ENCODE assay signal across 22 cellular contexts in the genomic region with DNA sequence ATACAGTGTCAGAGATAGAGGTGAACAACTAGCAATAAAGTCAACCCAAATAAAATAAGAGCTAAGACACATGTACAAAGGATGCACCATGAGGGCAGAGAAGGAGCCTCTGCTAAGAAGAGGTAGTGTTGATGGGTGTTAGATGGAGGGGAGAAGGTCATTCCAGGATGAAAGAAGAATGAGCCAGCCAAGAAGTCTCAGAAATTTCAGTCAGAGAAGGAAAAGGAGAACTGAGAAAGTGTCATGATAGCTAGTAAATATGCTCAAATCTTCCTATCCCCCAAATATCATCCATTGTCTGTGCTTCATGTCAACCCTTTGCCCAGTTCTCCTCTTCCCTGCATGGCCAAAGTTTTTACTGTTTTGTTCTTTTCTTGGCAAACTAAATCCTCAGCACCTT.
DNase-seq lines count a peak whose midpoint lies in the region; ATAC-seq lines count a peak whose summit lies in the region.
"Had no signal": no experiment of that assay in that cellular context is flagged by ENCODE, and none has a peak within 500 bp of the region (broad histone marks: within the 10 kb centered on the region; RNA-seq: fewer than 3 reads in every experiment).

No MANE protein-coding gene starts in this region.

- peaks cover 2 to 4% of the 10 kb centered on the region in 2 donors for H3K9me3 Mint-ChIP-seq in stimulated activated naive B cell treated with anti-CD40 and anti-IgM and Interleukin-4, amounts not matched to agents 10 μg/mL and 1 μg/mL and 100 μg/mL, for 72 hours

- no peak overlapping the region for H3K27ac Mint-ChIP-seq in stimulated activated naive B cell treated with anti-CD40 and anti-IgM and Interleukin-4, amounts not matched to agents 10 μg/mL and 1 μg/mL and 100 μg/mL, for 72 hours
- H3K27ac Mint-ChIP-seq: activated naive CD8-positive, alpha-beta T cell treated with anti-CD3 and anti-CD28 coated beads, Interleukin-2, amount 10 ng/mL, durations not matched to agents 7 days and 5 days; activated T-helper 17 cell treated with anti-CD3 and anti-CD28 coated beads, Interleukin-2, amount 50 U/mL, for 72 hours; natural killer cell; T-helper 1 cell treated with Interleukin-12 subunit alpha and Interleukin-12 subunit beta and Interleukin-4 antibody, amounts not matched to agents 30 μg/mL and 1 μg/mL, for 36 hours had no signal

- H3K36me3 Mint-ChIP-seq in stimulated activated naive B cell treated with anti-CD40 and anti-IgM and Interleukin-4, amounts not matched to agents 10 μg/mL and 1 μg/mL and 100 μg/mL, for 72 hours = peaks cover 0 to 5% of the 10 kb centered on the region in 2 donors
- H3K36me3 Mint-ChIP-seq: natural killer cell had no signal

- peaks cover 25 to 34% of the 10 kb centered on the region in 2 donors for H3K4me1 Mint-ChIP-seq in stimulated activated naive B cell treated with anti-CD40 and anti-IgM and Interleukin-4, amounts not matched to agents 10 μg/mL and 1 μg/mL and 100 μg/mL, for 72 hours
- H3K4me1 Mint-ChIP-seq: activated T-helper 17 cell treated with anti-CD3 and anti-CD28 coated beads, Interleukin-2, amount 50 U/mL, for 72 hours; natural killer cell had no signal

- no peak overlapping the region for H3K4me3 Mint-ChIP-seq in stimulated activated naive B cell treated with anti-CD40 and anti-IgM and Interleukin-4, amounts not matched to agents 10 μg/mL and 1 μg/mL and 100 μg/mL, for 72 hours
- H3K4me3 Mint-ChIP-seq: activated naive CD8-positive, alpha-beta T cell treated with anti-CD3 and anti-CD28 coated beads, Interleukin-2, amount 10 ng/mL, durations not matched to agents 7 days and 5 days; activated T-helper 17 cell treated with anti-CD3 and anti-CD28 coated beads, Interleukin-2, amount 50 U/mL, for 72 hours; natural killer cell; T-helper 1 cell treated with Interleukin-12 subunit alpha and Interleukin-12 subunit beta and Interleukin-4 antibody, amounts not matched to agents 30 μg/mL and 1 μg/mL, for 36 hours had no signal

- H3K27me3 Mint-ChIP-seq in stimulated activated naive B cell treated with anti-CD40 and anti-IgM and Interleukin-4, amounts not matched to agents 10 μg/mL and 1 μg/mL and 100 μg/mL, for 72 hours = no peaks in the 10 kb centered on the region
- H3K27me3 Mint-ChIP-seq: activated naive CD8-positive, alpha-beta T cell treated with anti-CD3 and anti-CD28 coated beads, Interleukin-2, amount 10 ng/mL, durations not matched to agents 7 days and 5 days; activated T-helper 17 cell treated with anti-CD3 and anti-CD28 coated beads, Interleukin-2, amount 50 U/mL, for 72 hours had no signal

- ATAC-seq in GM21367 (IDR thresholded peaks at IDR 0.05; ENCODE audit: unreplicated experiment) (peak; percentile 54), HG03469 (IDR thresholded peaks at IDR 0.05; ENCODE audit: unreplicated experiment) (peak; percentile 50)
- ATAC-seq in stimulated activated naive B cell treated with anti-CD40 and anti-IgM and Interleukin-4, amounts not matched to agents 10 μg/mL and 1 μg/mL and 100 μg/mL, for 72 hours (replicated peaks) = peak; percentile 81
- ATAC-seq: activated T-helper 17 cell treated with anti-CD3 and anti-CD28 coated beads, Interleukin-2, amount 50 U/mL, for 72 hours; heart right ventricle; natural killer cell; Panc1 had no signal

- DNase-seq in SIG-M5 treated with dmso at 0.1 percent for 504 hours (lab: John Stamatoyannopoulos, UW; ENCODE audit: unreplicated experiment) (peak; percentile 4), SIG-M5 (lab: John Stamatoyannopoulos, UW) (no peak), NOMO-1 treated with DMSO at 0.1 percent for 48 hours (lab: John Stamatoyannopoulos, UW; ENCODE audit: unreplicated experiment) (no peak), NCI-H1694 treated with DMSO at 0.1 percent for 48 hours (lab: John Stamatoyannopoulos, UW) (no peak)
- no peak for DNase-seq in stimulated activated naive B cell treated with anti-CD40 and anti-IgM and Interleukin-4, amounts not matched to agents 10 μg/mL and 1 μg/mL and 100 μg/mL, for 72 hours
- DNase-seq in stimulated activated CD4-positive, alpha-beta T cell treated with anti-CD3 and anti-CD28 coated beads, Interleukin-4, amount 100 ng/mL, for 24 hours = no peak
- DNase-seq: activated naive CD8-positive, alpha-beta T cell treated with anti-CD3 and anti-CD28 coated beads, Interleukin-2, amount 10 ng/mL, durations not matched to agents 7 days and 5 days; DMS79; heart right ventricle; Kasumi-1; natural killer cell; NCI-H2029; NCI-H226; NCI-H82; stimulated activated CD4-positive, alpha-beta T cell treated with anti-CD3 and anti-CD28 coated beads, Interleukin-2, amount 100 ng/mL, for 48 hours; stomach; transverse colon had no signal
